In genomic region chr5:139717221-139717620, GRCh38 we compare ENCODE assay signal across 9 cellular contexts.
"Had no signal": no experiment of that assay in that cellular context is flagged by ENCODE, and none has a peak within 500 bp of the region (broad histone marks: within the 10 kb centered on the region; RNA-seq: fewer than 3 reads in every experiment).

No MANE protein-coding gene starts in this region.

- H3K4me1 ChIP-seq: HAP-1 had no signal

- H3K36me3 ChIP-seq: HAP-1 had no signal

- H3K27ac ChIP-seq: GM23248, KMS-11 had no signal

- H3K4me3 ChIP-seq: GM23248, HAP-1 had no signal

- ATAC-seq: HCT116 had no signal

- DNase-seq: GM23248, GOT3, H7, HFFc6, Karpas-422, KBM-7 had no signal
